Comparison of ENCODE assay signal across 1 cellular context in the genomic region with DNA sequence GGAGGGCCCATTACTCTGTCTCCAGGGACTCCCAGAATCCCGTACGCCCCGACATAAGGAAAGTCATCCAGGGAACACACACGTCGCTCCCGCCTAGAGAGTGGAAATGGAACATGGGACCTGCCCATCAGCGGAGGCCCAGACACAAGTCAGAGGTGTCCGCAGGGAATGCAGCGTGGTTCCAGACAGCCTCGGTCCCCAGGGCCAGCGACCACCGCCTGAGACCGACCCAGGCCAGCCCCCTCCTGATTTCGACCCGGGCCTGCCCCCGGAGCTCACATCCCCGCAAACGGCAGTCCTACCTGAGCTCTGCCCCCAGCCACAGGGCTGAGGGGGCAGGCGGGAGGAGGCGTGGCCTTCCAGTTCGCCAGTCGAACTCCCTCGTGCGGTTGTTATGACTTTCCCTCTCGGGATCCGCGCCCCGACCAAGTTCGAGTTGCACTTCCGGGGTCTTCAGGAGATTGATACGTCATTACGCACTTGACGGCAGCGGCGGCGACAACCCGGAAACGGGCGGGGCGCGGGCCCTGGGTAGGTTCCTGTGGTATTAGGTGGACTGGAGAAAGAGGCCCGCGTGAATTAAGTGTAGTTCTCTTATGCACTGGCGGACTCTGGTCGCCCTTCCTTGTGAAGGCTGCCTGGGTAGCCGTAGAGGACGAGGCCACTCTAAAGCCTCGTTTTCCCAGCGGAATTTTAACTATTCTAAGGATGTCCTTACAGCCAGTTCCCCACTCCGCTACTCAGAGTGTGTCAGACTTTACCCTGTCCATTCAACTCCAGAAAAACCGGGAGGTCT.
TF ChIP-seq lines count a peak whose summit lies in the region.

No MANE protein-coding gene starts in this region.

TF ChIP-seq in HEK293, 187 proteins besides CTCF, POLR2A, EP300 and RAD21 (continued from another document and continues in another):
- TF ChIP-seq, protein P1, sequence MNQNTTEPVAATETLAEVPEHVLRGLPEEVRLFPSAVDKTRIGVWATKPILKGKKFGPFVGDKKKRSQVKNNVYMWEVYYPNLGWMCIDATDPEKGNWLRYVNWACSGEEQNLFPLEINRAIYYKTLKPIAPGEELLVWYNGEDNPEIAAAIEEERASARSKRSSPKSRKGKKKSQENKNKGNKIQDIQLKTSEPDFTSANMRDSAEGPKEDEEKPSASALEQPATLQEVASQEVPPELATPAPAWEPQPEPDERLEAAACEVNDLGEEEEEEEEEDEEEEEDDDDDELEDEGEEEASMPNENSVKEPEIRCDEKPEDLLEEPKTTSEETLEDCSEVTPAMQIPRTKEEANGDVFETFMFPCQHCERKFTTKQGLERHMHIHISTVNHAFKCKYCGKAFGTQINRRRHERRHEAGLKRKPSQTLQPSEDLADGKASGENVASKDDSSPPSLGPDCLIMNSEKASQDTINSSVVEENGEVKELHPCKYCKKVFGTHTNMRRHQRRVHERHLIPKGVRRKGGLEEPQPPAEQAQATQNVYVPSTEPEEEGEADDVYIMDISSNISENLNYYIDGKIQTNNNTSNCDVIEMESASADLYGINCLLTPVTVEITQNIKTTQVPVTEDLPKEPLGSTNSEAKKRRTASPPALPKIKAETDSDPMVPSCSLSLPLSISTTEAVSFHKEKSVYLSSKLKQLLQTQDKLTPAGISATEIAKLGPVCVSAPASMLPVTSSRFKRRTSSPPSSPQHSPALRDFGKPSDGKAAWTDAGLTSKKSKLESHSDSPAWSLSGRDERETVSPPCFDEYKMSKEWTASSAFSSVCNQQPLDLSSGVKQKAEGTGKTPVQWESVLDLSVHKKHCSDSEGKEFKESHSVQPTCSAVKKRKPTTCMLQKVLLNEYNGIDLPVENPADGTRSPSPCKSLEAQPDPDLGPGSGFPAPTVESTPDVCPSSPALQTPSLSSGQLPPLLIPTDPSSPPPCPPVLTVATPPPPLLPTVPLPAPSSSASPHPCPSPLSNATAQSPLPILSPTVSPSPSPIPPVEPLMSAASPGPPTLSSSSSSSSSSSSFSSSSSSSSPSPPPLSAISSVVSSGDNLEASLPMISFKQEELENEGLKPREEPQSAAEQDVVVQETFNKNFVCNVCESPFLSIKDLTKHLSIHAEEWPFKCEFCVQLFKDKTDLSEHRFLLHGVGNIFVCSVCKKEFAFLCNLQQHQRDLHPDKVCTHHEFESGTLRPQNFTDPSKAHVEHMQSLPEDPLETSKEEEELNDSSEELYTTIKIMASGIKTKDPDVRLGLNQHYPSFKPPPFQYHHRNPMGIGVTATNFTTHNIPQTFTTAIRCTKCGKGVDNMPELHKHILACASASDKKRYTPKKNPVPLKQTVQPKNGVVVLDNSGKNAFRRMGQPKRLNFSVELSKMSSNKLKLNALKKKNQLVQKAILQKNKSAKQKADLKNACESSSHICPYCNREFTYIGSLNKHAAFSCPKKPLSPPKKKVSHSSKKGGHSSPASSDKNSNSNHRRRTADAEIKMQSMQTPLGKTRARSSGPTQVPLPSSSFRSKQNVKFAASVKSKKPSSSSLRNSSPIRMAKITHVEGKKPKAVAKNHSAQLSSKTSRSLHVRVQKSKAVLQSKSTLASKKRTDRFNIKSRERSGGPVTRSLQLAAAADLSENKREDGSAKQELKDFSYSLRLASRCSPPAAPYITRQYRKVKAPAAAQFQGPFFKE (tag by site-specific recombination; IDR thresholded peaks at IDR 0.05; ENCODE audit: borderline replicate concordance), result no peak
- TF ChIP-seq ZNF341 (tag by site-specific recombination; IDR thresholded peaks at IDR 0.05; ENCODE audit: low read depth) (0 out of 2 replicates have a peak, but pooled peaks have one; percentile 8), ZNF133 (tag by site-specific recombination; IDR thresholded peaks at IDR 0.05) (no peak), ZNF610 (tag by site-specific recombination; IDR thresholded peaks at IDR 0.05; ENCODE audit: borderline replicate concordance) (no peak; the same call in none of the 2 replicates), BCL11B (tag by site-specific recombination; IDR thresholded peaks at IDR 0.05; ENCODE audit: low read depth) (no peak; the same call in 1 of the 2 replicates), GLI4 (tag by site-specific recombination; IDR thresholded peaks at IDR 0.05) (no peak), ZNF776 (tag by site-specific recombination; IDR thresholded peaks at IDR 0.05; ENCODE audit: borderline replicate concordance) (no peak), SP7 (tag by site-specific recombination; IDR thresholded peaks at IDR 0.05) (peak; percentile 80), ZNF777 (tag by site-specific recombination; IDR thresholded peaks at IDR 0.05; ENCODE audit: borderline replicate concordance) (no peak), ZNF211 (tag by site-specific recombination; IDR thresholded peaks at IDR 0.05; ENCODE audit: low read depth) (no peak), ZBTB20 (tag by site-specific recombination; IDR thresholded peaks at IDR 0.05) (peak; percentile 82), ZNF140 (tag by site-specific recombination; IDR thresholded peaks at IDR 0.05) (no peak), ZNF555 (tag by site-specific recombination; conservative IDR thresholded peaks at IDR 0.05) (no peak), ZNF324 (tag by site-specific recombination; IDR thresholded peaks at IDR 0.05) (peak; percentile 75), ZBTB8A (tag by site-specific recombination; IDR thresholded peaks at IDR 0.05) (peak; percentile 88), SETDB1 (IDR thresholded peaks at IDR 0.05; ENCODE audit: insufficient read length, low read length) (peak; percentile 15), ZNF146 (tag by site-specific recombination; IDR thresholded peaks at IDR 0.05) (no peak), GFI1B (tag by site-specific recombination; IDR thresholded peaks at IDR 0.05) (no peak), ZNF768 (tag by site-specific recombination; IDR thresholded peaks at IDR 0.05) (no peak), KLF7 (tag by site-specific recombination; IDR thresholded peaks at IDR 0.05; ENCODE audit: borderline replicate concordance) (peak; percentile 58; the same call in 1 of the 2 replicates), MZF1 (tag by site-specific recombination; IDR thresholded peaks at IDR 0.05; ENCODE audit: borderline replicate concordance) (peak; percentile 69), ZNF530 (tag by site-specific recombination; IDR thresholded peaks at IDR 0.05; ENCODE audit: low read depth) (no peak), ZSCAN16 (tag by site-specific recombination; IDR thresholded peaks at IDR 0.05) (no peak), ZFP3 (tag by site-specific recombination; IDR thresholded peaks at IDR 0.05; ENCODE audit: low read depth) (no peak), REPIN1 (tag by site-specific recombination; IDR thresholded peaks at IDR 0.05; ENCODE audit: low read depth) (0 out of 2 replicates have a peak, but pooled peaks have one; percentile 47), MYNN (tag by site-specific recombination; IDR thresholded peaks at IDR 0.05; ENCODE audit: borderline replicate concordance) (no peak)
- TF ChIP-seq, protein P2, sequence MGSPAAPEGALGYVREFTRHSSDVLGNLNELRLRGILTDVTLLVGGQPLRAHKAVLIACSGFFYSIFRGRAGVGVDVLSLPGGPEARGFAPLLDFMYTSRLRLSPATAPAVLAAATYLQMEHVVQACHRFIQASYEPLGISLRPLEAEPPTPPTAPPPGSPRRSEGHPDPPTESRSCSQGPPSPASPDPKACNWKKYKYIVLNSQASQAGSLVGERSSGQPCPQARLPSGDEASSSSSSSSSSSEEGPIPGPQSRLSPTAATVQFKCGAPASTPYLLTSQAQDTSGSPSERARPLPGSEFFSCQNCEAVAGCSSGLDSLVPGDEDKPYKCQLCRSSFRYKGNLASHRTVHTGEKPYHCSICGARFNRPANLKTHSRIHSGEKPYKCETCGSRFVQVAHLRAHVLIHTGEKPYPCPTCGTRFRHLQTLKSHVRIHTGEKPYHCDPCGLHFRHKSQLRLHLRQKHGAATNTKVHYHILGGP (tag by site-specific recombination; IDR thresholded peaks at IDR 0.05), result no peak
- TF ChIP-seq, protein P3, sequence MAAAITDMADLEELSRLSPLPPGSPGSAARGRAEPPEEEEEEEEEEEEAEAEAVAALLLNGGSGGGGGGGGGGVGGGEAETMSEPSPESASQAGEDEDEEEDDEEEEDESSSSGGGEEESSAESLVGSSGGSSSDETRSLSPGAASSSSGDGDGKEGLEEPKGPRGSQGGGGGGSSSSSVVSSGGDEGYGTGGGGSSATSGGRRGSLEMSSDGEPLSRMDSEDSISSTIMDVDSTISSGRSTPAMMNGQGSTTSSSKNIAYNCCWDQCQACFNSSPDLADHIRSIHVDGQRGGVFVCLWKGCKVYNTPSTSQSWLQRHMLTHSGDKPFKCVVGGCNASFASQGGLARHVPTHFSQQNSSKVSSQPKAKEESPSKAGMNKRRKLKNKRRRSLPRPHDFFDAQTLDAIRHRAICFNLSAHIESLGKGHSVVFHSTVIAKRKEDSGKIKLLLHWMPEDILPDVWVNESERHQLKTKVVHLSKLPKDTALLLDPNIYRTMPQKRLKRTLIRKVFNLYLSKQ (tag by site-specific recombination; IDR thresholded peaks at IDR 0.05; ENCODE audit: borderline replicate concordance), result no peak
- TF ChIP-seq, protein P4, sequence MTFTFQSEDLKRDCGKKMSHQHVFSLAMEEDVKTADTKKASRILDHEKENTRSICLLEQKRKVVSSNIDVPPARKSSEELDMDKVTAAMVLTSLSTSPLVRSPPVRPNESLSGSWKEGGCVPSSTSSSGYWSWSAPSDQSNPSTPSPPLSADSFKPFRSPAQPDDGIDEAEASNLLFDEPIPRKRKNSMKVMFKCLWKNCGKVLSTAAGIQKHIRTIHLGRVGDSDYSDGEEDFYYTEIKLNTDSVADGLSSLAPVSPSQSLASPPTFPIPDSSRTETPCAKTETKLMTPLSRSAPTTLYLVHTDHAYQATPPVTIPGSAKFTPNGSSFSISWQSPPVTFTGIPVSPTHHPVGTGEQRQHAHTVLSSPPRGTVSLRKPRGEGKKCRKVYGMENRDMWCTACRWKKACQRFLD (tag by site-specific recombination; IDR thresholded peaks at IDR 0.05), result no peak
- TF ChIP-seq, protein P5, sequence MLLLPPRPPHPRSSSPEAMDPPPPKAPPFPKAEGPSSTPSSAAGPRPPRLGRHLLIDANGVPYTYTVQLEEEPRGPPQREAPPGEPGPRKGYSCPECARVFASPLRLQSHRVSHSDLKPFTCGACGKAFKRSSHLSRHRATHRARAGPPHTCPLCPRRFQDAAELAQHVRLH (tag by site-specific recombination; IDR thresholded peaks at IDR 0.05), result peak; percentile 89; the same call in 1 of the 2 replicates
- TF ChIP-seq, protein P6, sequence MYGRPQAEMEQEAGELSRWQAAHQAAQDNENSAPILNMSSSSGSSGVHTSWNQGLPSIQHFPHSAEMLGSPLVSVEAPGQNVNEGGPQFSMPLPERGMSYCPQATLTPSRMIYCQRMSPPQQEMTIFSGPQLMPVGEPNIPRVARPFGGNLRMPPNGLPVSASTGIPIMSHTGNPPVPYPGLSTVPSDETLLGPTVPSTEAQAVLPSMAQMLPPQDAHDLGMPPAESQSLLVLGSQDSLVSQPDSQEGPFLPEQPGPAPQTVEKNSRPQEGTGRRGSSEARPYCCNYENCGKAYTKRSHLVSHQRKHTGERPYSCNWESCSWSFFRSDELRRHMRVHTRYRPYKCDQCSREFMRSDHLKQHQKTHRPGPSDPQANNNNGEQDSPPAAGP (tag by site-specific recombination; IDR thresholded peaks at IDR 0.05), result peak; percentile 63; the same call in 1 of the 2 replicates
- TF ChIP-seq, protein P7, sequence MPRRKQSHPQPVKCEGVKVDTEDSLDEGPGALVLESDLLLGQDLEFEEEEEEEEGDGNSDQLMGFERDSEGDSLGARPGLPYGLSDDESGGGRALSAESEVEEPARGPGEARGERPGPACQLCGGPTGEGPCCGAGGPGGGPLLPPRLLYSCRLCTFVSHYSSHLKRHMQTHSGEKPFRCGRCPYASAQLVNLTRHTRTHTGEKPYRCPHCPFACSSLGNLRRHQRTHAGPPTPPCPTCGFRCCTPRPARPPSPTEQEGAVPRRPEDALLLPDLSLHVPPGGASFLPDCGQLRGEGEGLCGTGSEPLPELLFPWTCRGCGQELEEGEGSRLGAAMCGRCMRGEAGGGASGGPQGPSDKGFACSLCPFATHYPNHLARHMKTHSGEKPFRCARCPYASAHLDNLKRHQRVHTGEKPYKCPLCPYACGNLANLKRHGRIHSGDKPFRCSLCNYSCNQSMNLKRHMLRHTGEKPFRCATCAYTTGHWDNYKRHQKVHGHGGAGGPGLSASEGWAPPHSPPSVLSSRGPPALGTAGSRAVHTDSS (tag by site-specific recombination; IDR thresholded peaks at IDR 0.05), result no peak
- TF ChIP-seq, protein P8, sequence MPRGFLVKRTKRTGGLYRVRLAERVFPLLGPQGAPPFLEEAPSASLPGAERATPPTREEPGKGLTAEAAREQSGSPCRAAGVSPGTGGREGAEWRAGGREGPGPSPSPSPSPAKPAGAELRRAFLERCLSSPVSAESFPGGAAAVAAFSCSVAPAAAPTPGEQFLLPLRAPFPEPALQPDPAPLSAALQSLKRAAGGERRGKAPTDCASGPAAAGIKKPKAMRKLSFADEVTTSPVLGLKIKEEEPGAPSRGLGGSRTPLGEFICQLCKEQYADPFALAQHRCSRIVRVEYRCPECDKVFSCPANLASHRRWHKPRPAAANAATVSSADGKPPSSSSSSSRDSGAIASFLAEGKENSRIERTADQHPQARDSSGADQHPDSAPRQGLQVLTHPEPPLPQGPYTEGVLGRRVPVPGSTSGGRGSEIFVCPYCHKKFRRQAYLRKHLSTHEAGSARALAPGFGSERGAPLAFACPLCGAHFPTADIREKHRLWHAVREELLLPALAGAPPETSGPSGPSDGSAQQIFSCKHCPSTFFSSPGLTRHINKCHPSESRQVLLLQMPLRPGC (tag by site-specific recombination; IDR thresholded peaks at IDR 0.05), result no peak
- TF ChIP-seq, protein P9, sequence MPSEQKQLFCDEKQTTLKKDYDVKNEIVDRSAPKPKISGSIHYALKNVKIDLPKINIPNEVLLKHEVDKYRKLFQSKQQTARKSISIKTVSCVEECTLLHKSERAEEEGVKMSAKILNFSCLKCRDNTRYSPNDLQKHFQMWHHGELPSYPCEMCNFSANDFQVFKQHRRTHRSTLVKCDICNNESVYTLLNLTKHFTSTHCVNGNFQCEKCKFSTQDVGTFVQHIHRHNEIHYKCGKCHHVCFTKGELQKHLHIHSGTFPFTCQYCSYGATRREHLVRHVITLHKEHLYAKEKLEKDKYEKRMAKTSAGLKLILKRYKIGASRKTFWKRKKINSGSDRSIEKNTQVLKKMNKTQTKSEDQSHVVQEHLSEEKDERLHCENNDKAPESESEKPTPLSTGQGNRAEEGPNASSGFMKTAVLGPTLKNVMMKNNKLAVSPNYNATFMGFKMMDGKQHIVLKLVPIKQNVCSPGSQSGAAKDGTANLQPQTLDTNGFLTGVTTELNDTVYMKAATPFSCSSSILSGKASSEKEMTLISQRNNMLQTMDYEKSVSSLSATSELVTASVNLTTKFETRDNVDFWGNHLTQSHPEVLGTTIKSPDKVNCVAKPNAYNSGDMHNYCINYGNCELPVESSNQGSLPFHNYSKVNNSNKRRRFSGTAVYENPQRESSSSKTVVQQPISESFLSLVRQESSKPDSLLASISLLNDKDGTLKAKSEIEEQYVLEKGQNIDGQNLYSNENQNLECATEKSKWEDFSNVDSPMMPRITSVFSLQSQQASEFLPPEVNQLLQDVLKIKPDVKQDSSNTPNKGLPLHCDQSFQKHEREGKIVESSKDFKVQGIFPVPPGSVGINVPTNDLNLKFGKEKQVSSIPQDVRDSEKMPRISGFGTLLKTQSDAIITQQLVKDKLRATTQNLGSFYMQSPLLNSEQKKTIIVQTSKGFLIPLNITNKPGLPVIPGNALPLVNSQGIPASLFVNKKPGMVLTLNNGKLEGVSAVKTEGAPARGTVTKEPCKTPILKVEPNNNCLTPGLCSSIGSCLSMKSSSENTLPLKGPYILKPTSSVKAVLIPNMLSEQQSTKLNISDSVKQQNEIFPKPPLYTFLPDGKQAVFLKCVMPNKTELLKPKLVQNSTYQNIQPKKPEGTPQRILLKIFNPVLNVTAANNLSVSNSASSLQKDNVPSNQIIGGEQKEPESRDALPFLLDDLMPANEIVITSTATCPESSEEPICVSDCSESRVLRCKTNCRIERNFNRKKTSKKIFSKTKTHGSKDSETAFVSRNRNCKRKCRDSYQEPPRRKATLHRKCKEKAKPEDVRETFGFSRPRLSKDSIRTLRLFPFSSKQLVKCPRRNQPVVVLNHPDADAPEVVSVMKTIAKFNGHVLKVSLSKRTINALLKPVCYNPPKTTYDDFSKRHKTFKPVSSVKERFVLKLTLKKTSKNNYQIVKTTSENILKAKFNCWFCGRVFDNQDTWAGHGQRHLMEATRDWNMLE (tag by site-specific recombination; conservative IDR thresholded peaks at IDR 0.05; ENCODE audit: low read depth), result peak; percentile 99
